In genomic region chr11:77778549-77778948, GRCh38 we compare ENCODE assay signal across 14 cellular contexts. TPM values are rescaled to one million over a fixed set of nuclear protein-coding genes. Genes with fewer than 3 reads are reported as not detected.
DNase-seq lines count a peak whose midpoint lies in the region; ATAC-seq and TF ChIP-seq lines count a peak whose summit lies in the region.
"Had no signal": no experiment of that assay in that cellular context is flagged by ENCODE, and none has a peak within 500 bp of the region (broad histone marks: within the 10 kb centered on the region; RNA-seq: fewer than 3 reads in every experiment).

No MANE protein-coding gene starts in this region.

- ATAC-seq in CD4-positive, CD25-positive, alpha-beta regulatory T cell (ENCODE audit: low read depth in 2 of 2): no peak
- peak; percentile 47; the same call in 1 of the 2 replicates for ATAC-seq in Panc1

- no peak for DNase-seq in CD14-positive monocyte (ENCODE audit: low spot score)
- DNase-seq in CD4-positive, CD25-positive, alpha-beta regulatory T cell: no peak
- no peak for DNase-seq in Panc1 (ENCODE audit: low read depth, low spot score)
- DNase-seq in erythroblast (lab: John Stamatoyannopoulos, UW): peak; percentile 5 to 9
- DNase-seq in GM03348 (ENCODE audit: low spot score): no peak
- DNase-seq in activated CD8-positive, alpha-beta memory T cell treated with anti-CD3 and anti-CD28 coated beads, Interleukin-2, amount 50 U/mL, for 48 hours: no peak
- no peak for DNase-seq in esophagus squamous epithelium (lab: John Stamatoyannopoulos, UW)
- DNase-seq: DMS79, MV-4-11, NCI-H1436, NCI-H2029 treated with DMSO at 0.1 percent for 48 hours, NCI-H510A treated with DMSO at 0.1 percent for 48 hours, SHP77 treated with DMSO at 0.1 percent for 48 hours had no signal

- H3K36me3 Mint-ChIP-seq in CD14-positive monocyte: peaks cover 4 to 8% of the 10 kb centered on the region in 2 donors
- no peaks in the 10 kb centered on the region for H3K36me3 Mint-ChIP-seq in CD4-positive, CD25-positive, alpha-beta regulatory T cell

- TF ChIP-seq CTCF in CD14-positive monocyte (IDR thresholded peaks at IDR 0.05) (no peak), Panc1 (IDR thresholded peaks at IDR 0.05) (no peak), esophagus squamous epithelium (IDR thresholded peaks at IDR 0.05) (no peak)

- CTCF ChIA-PET in Panc1 (lab: Charles Lee): no interaction called here

- POLR2A ChIA-PET in Panc1 (lab: Charles Lee): no interaction called here

- no peaks in the 10 kb centered on the region for H3K9me3 Mint-ChIP-seq in CD14-positive monocyte
- no peaks in the 10 kb centered on the region for H3K9me3 Mint-ChIP-seq in CD4-positive, CD25-positive, alpha-beta regulatory T cell

- no peaks in the 10 kb centered on the region for H3K27me3 ChIP-seq in CD4-positive, CD25-positive, alpha-beta regulatory T cell (ENCODE audit: control insufficient read depth, insufficient read depth, low read length)
- H3K27me3 ChIP-seq in Panc1 (ENCODE audit: control insufficient read depth, insufficient read depth, low read length): no peaks in the 10 kb centered on the region
- H3K27me3 ChIP-seq in esophagus squamous epithelium: no peaks in the 10 kb centered on the region
- H3K27me3 ChIP-seq: BLaER1 had no signal

- peaks cover 3% of the 10 kb centered on the region for H3K36me3 ChIP-seq in CD4-positive, CD25-positive, alpha-beta regulatory T cell (ENCODE audit: control insufficient read depth, insufficient read depth, low read length)
- H3K36me3 ChIP-seq in Panc1 (ENCODE audit: control insufficient read depth, insufficient read depth, low read length) (no peaks in the 10 kb centered on the region), esophagus squamous epithelium (no peaks in the 10 kb centered on the region)

- no TSS peak for BruUV-seq in Panc1 (replicated peaks; lab: Mats Ljungman, UMichigan)

- no peak overlapping the region for H3K27ac ChIP-seq in CD4-positive, CD25-positive, alpha-beta regulatory T cell (ENCODE audit: insufficient read depth, low read length, poor library complexity, severe bottlenecking)
- H3K27ac ChIP-seq in Panc1 (ENCODE audit: low read length) (no peak overlapping the region), esophagus squamous epithelium (no peak overlapping the region)
- H3K27ac ChIP-seq: BLaER1 had no signal

- H3K4me3 ChIP-seq in CD4-positive, CD25-positive, alpha-beta regulatory T cell (ENCODE audit: low read depth, low read length): no peak overlapping the region
- no peak overlapping the region for H3K4me3 ChIP-seq in Panc1 (ENCODE audit: low read depth in 2 of 2, low read length in 2 of 2)
- no peak overlapping the region for H3K4me3 ChIP-seq in esophagus squamous epithelium
- H3K4me3 ChIP-seq: BLaER1 had no signal

- H3K4me1 Mint-ChIP-seq in CD14-positive monocyte: peaks cover 20% of the 10 kb centered on the region
- peaks cover 29 to 63% (median 36%) of the 10 kb centered on the region in 4 donors for H3K4me1 Mint-ChIP-seq in CD4-positive, CD25-positive, alpha-beta regulatory T cell

- H3K27ac Mint-ChIP-seq in CD14-positive monocyte: peak overlapping the region in 4 of 7 donors; percentile 37 to 54 (median 49)
- peak overlapping the region in 2 of 3 donors; percentile 64 to 89 for H3K27ac Mint-ChIP-seq in CD4-positive, CD25-positive, alpha-beta regulatory T cell

- in situ Hi-C loops in Panc1 (cut with HindIII; ENCODE audit: low pct_unique_long_range_greater_than_20kb, low sequenced_read_pairs): no loop called here

- no peak overlapping the region for H3K4me3 Mint-ChIP-seq in CD14-positive monocyte
- H3K4me3 Mint-ChIP-seq in CD4-positive, CD25-positive, alpha-beta regulatory T cell: peak overlapping the region in 1 of 4 donors; percentile 44

- H3K9me3 ChIP-seq in CD4-positive, CD25-positive, alpha-beta regulatory T cell (ENCODE audit: control insufficient read depth in 2 of 2, low read length in 2 of 2): no peaks in the 10 kb centered on the region
- H3K9me3 ChIP-seq in Panc1 (ENCODE audit: control insufficient read depth, insufficient read depth, low read depth, low read length): no peaks in the 10 kb centered on the region
- no peaks in the 10 kb centered on the region for H3K9me3 ChIP-seq in esophagus squamous epithelium
- H3K9me3 ChIP-seq: BLaER1 had no signal

- H3K4me1 ChIP-seq in CD4-positive, CD25-positive, alpha-beta regulatory T cell (ENCODE audit: control insufficient read depth, insufficient read depth, low read length, poor library complexity, severe bottlenecking): no peaks in the 10 kb centered on the region
- H3K4me1 ChIP-seq in Panc1 (ENCODE audit: control insufficient read depth, insufficient read depth, low read length): peaks cover 6% of the 10 kb centered on the region; the same call in 1 of the 2 replicates
- no peaks in the 10 kb centered on the region for H3K4me1 ChIP-seq in esophagus squamous epithelium
- H3K4me1 ChIP-seq: BLaER1 had no signal

- TF ChIP-seq POLR2A in erythroblast (IDR thresholded peaks at IDR 0.05; ENCODE audit: low read length) (no peak), esophagus squamous epithelium (IDR thresholded peaks at IDR 0.05) (no peak)

- H3K27me3 Mint-ChIP-seq in CD14-positive monocyte (ENCODE audit: low read depth in 3 of 3): peaks cover 0 to 4% (median 0%) of the 10 kb centered on the region in 3 donors
- no peaks in the 10 kb centered on the region for H3K27me3 Mint-ChIP-seq in CD4-positive, CD25-positive, alpha-beta regulatory T cell

- WGBS in esophagus squamous epithelium, 2 donors: 13 to 41% methylated on average over 1 of the region's 1 CpG

- intact Hi-C loops in CD14-positive monocyte (cut with micrococcal nuclease): no loop called here
- intact Hi-C loops in Panc1 (cut with micrococcal nuclease; ENCODE audit: unreplicated experiment): no loop called here
- intact Hi-C loops in esophagus squamous epithelium (cut with DNase I): no loop called here

RNA-seq across cellular contexts. Expression of gene RSF1, which starts 42.0 kb away (rescaled TPM):
- 10 to 100 TPM in 1 of 2 donors, 1 to 10 TPM in 1; 8.3 to 14.8 TPM for polyA plus RNA-seq in CD14-positive monocyte
- 107 TPM for total RNA-seq in CD4-positive, CD25-positive, alpha-beta regulatory T cell
- 10 to 100 TPM; 26.7 to 34.8 (median 31.7) TPM for polyA plus RNA-seq in CD4-positive, CD25-positive, alpha-beta regulatory T cell
- total RNA-seq in Panc1 (2021; ENCODE audit: unreplicated experiment) (83.0 TPM), esophagus squamous epithelium (10 to 100 TPM; 14.7 to 37.8 (median 29.1) TPM)
- polyA plus RNA-seq in Panc1 (2012; ENCODE audit: insufficient read length): 41.6 TPM

RNA-seq across cellular contexts. Expression of gene AAMDC, which starts 42.4 kb away (rescaled TPM):
- 10 to 100 TPM; 28.1 to 32.9 TPM for polyA plus RNA-seq in CD14-positive monocyte
- total RNA-seq in CD4-positive, CD25-positive, alpha-beta regulatory T cell: 4.8 TPM
- 10 to 100 TPM; 25.9 to 60.9 (median 31.1) TPM for polyA plus RNA-seq in CD4-positive, CD25-positive, alpha-beta regulatory T cell
- 52.7 TPM for total RNA-seq in Panc1 (2021; ENCODE audit: unreplicated experiment)
- 88.2 TPM for polyA plus RNA-seq in Panc1 (2012; ENCODE audit: insufficient read length)
- 10 to 100 TPM in 1 of 4 donors, 1 to 10 TPM in 2, under 1 TPM in 1; 0.83 to 15.4 (median 2.2) TPM for total RNA-seq in esophagus squamous epithelium

Comparison
In these comparisons a context has a peak if more than half of its experiments do, and no peak if none do; other contexts are left out.
1. DNase-seq: peak in erythroblast (2 of 2); none in CD14-positive monocyte (single experiment), CD4-positive, CD25-positive, alpha-beta regulatory T cell (0 of 3), Panc1 (single experiment), GM03348 (single experiment), activated CD8-positive, alpha-beta memory T cell treated with anti-CD3 and anti-CD28 coated beads, Interleukin-2, amount 50 U/mL, for 48 hours (single experiment) and esophagus squamous epithelium (single experiment).